8 cellular contexts compared by ENCODE assay signal in genomic region chr6:75602897-75603395, GRCh38. TPM values are rescaled to one million over a fixed set of nuclear protein-coding genes. Genes with fewer than 3 reads are reported as not detected.
A peak's percentile ranks its signal among the peaks of the same experiment; 100 is the strongest.
DNase-seq lines count a peak whose midpoint lies in the region; ATAC-seq, FAIRE-seq and TF ChIP-seq lines count a peak whose summit lies in the region.

No MANE protein-coding gene starts in this region.

- H3K36me3 ChIP-seq in CD4-positive, alpha-beta memory T cell (ENCODE audit: insufficient read depth, low read length) = no peaks in the 10 kb centered on the region
- H3K36me3 ChIP-seq in liver (ENCODE audit: control insufficient read depth in 4 of 4, insufficient read depth in 3 of 4, low read depth in 1 of 4, low read length in 3 of 4) = no peaks in the 10 kb centered on the region
- no peaks in the 10 kb centered on the region for H3K36me3 ChIP-seq in transverse colon

- TF ChIP-seq RAD21 in liver (IDR thresholded peaks at IDR 0.05) = no peak

- no peak for DNase-seq in CD4-positive, alpha-beta memory T cell
- DNase-seq in astrocyte of the cerebellum (ENCODE audit: low read depth) = no peak
- DNase-seq in transverse colon = no peak
- no peak for DNase-seq in KBM-7
- DNase-seq in HTR-8/SVneo (ENCODE audit: insufficient read length, low spot score) = no peak

- TF ChIP-seq CTCF in astrocyte of the cerebellum (IDR thresholded peaks at IDR 0.05; ENCODE audit: low read depth, low read length, missing control alignments) (no peak), liver (IDR thresholded peaks at IDR 0.05; ENCODE audit: low read depth, low read length, missing input control) (no peak), transverse colon (IDR thresholded peaks at IDR 0.05) (no peak)

- peak overlapping the region; percentile 55 to 83 for H3K4me3 ChIP-seq in CD4-positive, alpha-beta memory T cell (ENCODE audit: low read length in 2 of 2)
- H3K4me3 ChIP-seq in astrocyte of the cerebellum (ENCODE audit: low read depth, low read length) (peak overlapping the region; percentile 82), liver (ENCODE audit: low read depth in 1 of 3, low read length in 3 of 3) (peak overlapping the region; percentile 82 to 98 (median 83)), transverse colon (peak overlapping the region; percentile 77 to 91 (median 82))

- TF ChIP-seq POLR2A in transverse colon (IDR thresholded peaks at IDR 0.05) = no peak

- H3K36me3 Mint-ChIP-seq in CD4-positive, alpha-beta memory T cell = peaks cover 7 to 13% of the 10 kb centered on the region in 2 donors

- in situ Hi-C loops in astrocyte of the cerebellum (cut with HindIII; ENCODE audit: low sequenced_read_pairs) (no loop called here), transverse colon (cut with MboI; ENCODE audit: low pct_ligation_motif_present in 1 of 4, low pct_unique_long_range_greater_than_20kb in 1 of 4, low sequenced_read_pairs in 3 of 4) (no loop called here), KBM-7 (cut with MboI; ENCODE audit: low pct_unique_long_range_greater_than_20kb, low sequenced_read_pairs) (no loop called here)

- H3K9me3 ChIP-seq in CD4-positive, alpha-beta memory T cell (ENCODE audit: control insufficient read depth in 1 of 2, low read length in 2 of 2) = no peaks in the 10 kb centered on the region
- H3K9me3 ChIP-seq in liver (ENCODE audit: control insufficient read depth in 4 of 4, low read length in 3 of 4) (no peaks in the 10 kb centered on the region), transverse colon (no peaks in the 10 kb centered on the region)

- H3K27ac ChIP-seq in CD4-positive, alpha-beta memory T cell (ENCODE audit: low read depth, low read length) = peak overlapping the region; percentile 96
- H3K27ac ChIP-seq in liver (ENCODE audit: low read depth in 1 of 2, low read length in 2 of 2) (peak overlapping the region; percentile 98 to 99), transverse colon (peak overlapping the region; percentile 92 to 99 (median 98))

- peak overlapping the region; percentile 88 to 97 for H3K9ac ChIP-seq in liver (ENCODE audit: low read depth in 1 of 2, low read length in 2 of 2)

- H3K4me1 Mint-ChIP-seq in CD4-positive, alpha-beta memory T cell = peaks cover 52 to 85% (median 69%) of the 10 kb centered on the region in 4 donors

- H3K27ac Mint-ChIP-seq in CD4-positive, alpha-beta memory T cell = peak overlapping the region; percentile 97 to 100 (median 98)

- H3K4me3 Mint-ChIP-seq in CD4-positive, alpha-beta memory T cell = peak overlapping the region; percentile 95 to 100 (median 98)

- CTCF ChIA-PET in CD4-positive, alpha-beta memory T cell (lab: Charles Lee; ENCODE audit: partially characterized antibody) = interaction anchor here (0.8 to 1.2 kb wide), 2 partner anchors 9 to 10 kb away, joined by 3 read pairs; no protein-coding TSS in a partner anchor

- ATAC-seq in GM19372 (IDR thresholded peaks at IDR 0.05; ENCODE audit: low read depth, unreplicated experiment) = peak; percentile 14
- peak; percentile 6 for ATAC-seq in HG03439 (IDR thresholded peaks at IDR 0.05; ENCODE audit: unreplicated experiment)

- FAIRE-seq in HTR-8/SVneo (lab: Jason Lieb, UNC) = no peak

- intact Hi-C loops in CD4-positive, alpha-beta memory T cell (cut with micrococcal nuclease) = loop anchor here (1.0 to 5.0 kb wide), 4 partner anchors 8 to 1951 kb away; partner anchors contain the start of genes MYO6, SLC17A5 and TMEM30A
- intact Hi-C loops in transverse colon (cut with DNase I; ENCODE audit: low total_unique reads) = no loop called here

- peaks cover 66% of the 10 kb centered on the region for H3K4me1 ChIP-seq in CD4-positive, alpha-beta memory T cell (ENCODE audit: insufficient read depth, low read length)
- H3K4me1 ChIP-seq in liver (ENCODE audit: control insufficient read depth in 4 of 4, insufficient read depth in 4 of 4, low read length in 3 of 4) = peaks cover 0 to 23% (median 5%) of the 10 kb centered on the region in 4 donors
- H3K4me1 ChIP-seq in transverse colon = peaks cover 8 to 71% (median 45%) of the 10 kb centered on the region in 4 donors

- H3K9me3 Mint-ChIP-seq in CD4-positive, alpha-beta memory T cell = no peaks in the 10 kb centered on the region

- no peak for TF ChIP-seq EP300 in transverse colon (IDR thresholded peaks at IDR 0.05; ENCODE audit: low read depth)

- 6% methylated on average over 3 of the region's 3 CpGs for WGBS in liver
- WGBS in transverse colon (ENCODE audit: low coverage in 1 of 2), 2 donors = 0 to 2% methylated on average over 2 to 3 of the region's 3 CpGs

- no peaks in the 10 kb centered on the region for H3K27me3 Mint-ChIP-seq in CD4-positive, alpha-beta memory T cell

- no peaks in the 10 kb centered on the region for H3K27me3 ChIP-seq in CD4-positive, alpha-beta memory T cell (ENCODE audit: insufficient read depth, low read length)
- H3K27me3 ChIP-seq in liver (ENCODE audit: control insufficient read depth in 4 of 4, insufficient read depth in 4 of 4, low read length in 3 of 4) (no peaks in the 10 kb centered on the region), transverse colon (no peaks in the 10 kb centered on the region)

- POLR2A ChIA-PET in CD4-positive, alpha-beta memory T cell (lab: Charles Lee; ENCODE audit: partially characterized antibody) = interaction anchor here (1.2 to 4.3 kb wide), 8 partner anchors 10 to 1950 kb away, joined by 3 to 46 read pairs (median 8); partner anchors contain the start of genes COX7A2, SLC17A5 and TMEM30A

TF ChIP-seq in liver, 16 proteins besides CTCF, POLR2A, EP300 and RAD21:
- TF ChIP-seq SP1 (IDR thresholded peaks at IDR 0.05) (no peak), EGR1 (IDR thresholded peaks at IDR 0.05; ENCODE audit: low read depth in 2 of 2) (no peak)

RNA-seq across cellular contexts. Expression of gene SENP6, which starts 1.3 kb away (rescaled TPM):
- total RNA-seq in CD4-positive, alpha-beta memory T cell = 100 to 1,000 TPM; 131 to 134 TPM
- 10 to 100 TPM; 36.2 to 70.5 TPM for polyA plus RNA-seq in CD4-positive, alpha-beta memory T cell
- total RNA-seq in liver = 10 to 100 TPM; 41.4 to 42.3 TPM
- 10 to 100 TPM; 12.2 to 12.3 TPM for polyA plus RNA-seq in liver
- 100 to 1,000 TPM in 2 of 4 donors, 10 to 100 TPM in 2; 59.1 to 136 (median 107) TPM for total RNA-seq in transverse colon
